13 cellular contexts compared by ENCODE assay signal in genomic region chr9:114392749-114393112, GRCh38. TPM values are rescaled to one million over a fixed set of nuclear protein-coding genes. Genes with fewer than 3 reads are reported as not detected.
DNase-seq lines count a peak whose midpoint lies in the region; ATAC-seq and TF ChIP-seq lines count a peak whose summit lies in the region.
"Had no signal": no experiment of that assay in that cellular context is flagged by ENCODE, and none has a peak within 500 bp of the region (broad histone marks: within the 10 kb centered on the region; RNA-seq: fewer than 3 reads in every experiment).

No MANE protein-coding gene starts in this region.

- no peaks in the 10 kb centered on the region for H3K9me3 ChIP-seq in thoracic aorta
- H3K9me3 ChIP-seq: heart right ventricle, MG63 had no signal

- no peaks in the 10 kb centered on the region for H3K27me3 Mint-ChIP-seq in T-helper 2 cell treated with Interferon-gamma antibody and Interleukin-4, amounts not matched to agents 5 μg/mL and 100 μg/mL, for 36 hours (ENCODE audit: low read depth)

- no peaks in the 10 kb centered on the region for H3K36me3 ChIP-seq in thoracic aorta
- H3K36me3 ChIP-seq: cardiac muscle cell, heart right ventricle, MG63, neural progenitor cell had no signal

- no peaks in the 10 kb centered on the region for H3K9me3 Mint-ChIP-seq in T-helper 2 cell treated with Interferon-gamma antibody and Interleukin-4, amounts not matched to agents 5 μg/mL and 100 μg/mL, for 36 hours
- H3K9me3 Mint-ChIP-seq: neural progenitor cell had no signal

- peak overlapping the region; percentile 80 for H3K27ac ChIP-seq in VCaP
- peak overlapping the region; percentile 67 to 76 for H3K27ac ChIP-seq in thoracic aorta
- H3K27ac ChIP-seq: cardiac muscle cell, neural progenitor cell had no signal

- peak overlapping the region; percentile 72 for H3K27ac Mint-ChIP-seq in T-helper 2 cell treated with Interferon-gamma antibody and Interleukin-4, amounts not matched to agents 5 μg/mL and 100 μg/mL, for 36 hours
- H3K27ac Mint-ChIP-seq: neural progenitor cell had no signal

- H3K4me1 Mint-ChIP-seq in T-helper 2 cell treated with Interferon-gamma antibody and Interleukin-4, amounts not matched to agents 5 μg/mL and 100 μg/mL, for 36 hours (ENCODE audit: low read depth), result peaks cover 77% of the 10 kb centered on the region

- H3K4me3 ChIP-seq in thoracic aorta, result no peak overlapping the region
- H3K4me3 ChIP-seq: cardiac muscle cell, heart right ventricle, MG63, neural progenitor cell had no signal

- intact Hi-C loops in left colon (cut with DNase I, micrococcal nuclease), result no loop called here

- H3K27me3 ChIP-seq in thoracic aorta (replicated peaks; ENCODE audit: insufficient read depth), result no peaks in the 10 kb centered on the region
- H3K27me3 ChIP-seq: cardiac muscle cell, heart right ventricle, MG63, neural progenitor cell had no signal

- peaks cover 31 to 87% of the 10 kb centered on the region in 2 donors for H3K4me1 ChIP-seq in thoracic aorta (ENCODE audit: control insufficient read depth in 1 of 2, low read depth in 2 of 2)

- ATAC-seq in left colon (peak; percentile 79), thoracic aorta (ENCODE audit: insufficient number of reproducible peaks, low FRiP score, low read depth) (no peak)

- DNase-seq in T-helper 2 cell treated with Interferon-gamma antibody and Interleukin-4, amounts not matched to agents 5 μg/mL and 100 μg/mL, for 36 hours (ENCODE audit: low spot score), result no peak
- DNase-seq in T-helper 2 cell, result no peak
- peak; percentile 65 to 81 for DNase-seq in left colon
- DNase-seq in thoracic aorta (ENCODE audit: low spot score), result no peak
- no peak for DNase-seq in HuH-7.5 (ENCODE audit: low spot score)
- DNase-seq in NOMO-1 treated with DMSO at 0.1 percent for 48 hours (lab: John Stamatoyannopoulos, UW; ENCODE audit: unreplicated experiment), result no peak
- DNase-seq in NCI-H187 (lab: John Stamatoyannopoulos, UW), result no peak
- DNase-seq: activated CD4-positive, alpha-beta T cell treated with anti-CD3 and anti-CD28 coated beads for 4 hours; heart right ventricle; MG63 had no signal

- H3K36me3 Mint-ChIP-seq in T-helper 2 cell treated with Interferon-gamma antibody and Interleukin-4, amounts not matched to agents 5 μg/mL and 100 μg/mL, for 36 hours (ENCODE audit: low read depth), result peaks cover 49% of the 10 kb centered on the region
- H3K36me3 Mint-ChIP-seq: neural progenitor cell had no signal

- no peak for TF ChIP-seq CTCF in VCaP (conservative IDR thresholded peaks at IDR 0.05)
- no peak for TF ChIP-seq CTCF in thoracic aorta (IDR thresholded peaks at IDR 0.05)

- peak overlapping the region; percentile 37 for H3K4me3 Mint-ChIP-seq in T-helper 2 cell treated with Interferon-gamma antibody and Interleukin-4, amounts not matched to agents 5 μg/mL and 100 μg/mL, for 36 hours
- H3K4me3 Mint-ChIP-seq: neural progenitor cell had no signal

RNA-seq across cellular contexts. Expression of gene AKNA, which starts 4.9 kb away (rescaled TPM):
- total RNA-seq in left colon (10 to 100 TPM; 32.4 to 35.9 TPM), thoracic aorta (10 to 100 TPM; 34.8 to 68.5 TPM)

Comparison
In these comparisons a context has a peak if more than half of its experiments do, and no peak if none do; other contexts are left out.
1. DNase-seq: peak in left colon (2 of 2); none in T-helper 2 cell treated with Interferon-gamma antibody and Interleukin-4, amounts not matched to agents 5 μg/mL and 100 μg/mL, for 36 hours (single experiment), T-helper 2 cell (0 of 5), thoracic aorta (single experiment), HuH-7.5 (single experiment), NOMO-1 treated with DMSO at 0.1 percent for 48 hours (single experiment) and NCI-H187 (0 of 2).